ENCODE assay signal across 19 cellular contexts in genomic region chr20:53887973-53888372, GRCh38.
DNase-seq lines count a peak whose midpoint lies in the region; ATAC-seq and TF ChIP-seq lines count a peak whose summit lies in the region.
"Had no signal": no experiment of that assay in that cellular context is flagged by ENCODE, and none has a peak within 500 bp of the region (broad histone marks: within the 10 kb centered on the region; RNA-seq: fewer than 3 reads in every experiment).

No MANE protein-coding gene starts in this region.

- H3K9me3 ChIP-seq in HEK293 (ENCODE audit: control insufficient read depth, insufficient read depth, low read depth, low read length) = no peaks in the 10 kb centered on the region
- H3K9me3 ChIP-seq: HAP-1, Peyer's patch had no signal

- no peak overlapping the region for H3K4me3 Mint-ChIP-seq in activated naive CD4-positive, alpha-beta T cell treated with anti-CD3 and anti-CD28 coated beads for 36 hours
- no peak overlapping the region for H3K4me3 Mint-ChIP-seq in activated naive CD8-positive, alpha-beta T cell treated with anti-CD3 and anti-CD28 coated beads for 36 hours
- no peak overlapping the region for H3K4me3 Mint-ChIP-seq in stimulated activated naive B cell treated with anti-CD40 and anti-IgM and Interleukin-4, amounts not matched to agents 10 μg/mL and 1 μg/mL and 100 μg/mL, for 72 hours

- H3K27me3 Mint-ChIP-seq in activated naive CD4-positive, alpha-beta T cell treated with anti-CD3 and anti-CD28 coated beads for 36 hours (ENCODE audit: low read depth) = no peaks in the 10 kb centered on the region
- H3K27me3 Mint-ChIP-seq in activated naive CD8-positive, alpha-beta T cell treated with anti-CD3 and anti-CD28 coated beads for 36 hours = no peaks in the 10 kb centered on the region
- no peaks in the 10 kb centered on the region for H3K27me3 Mint-ChIP-seq in stimulated activated naive B cell treated with anti-CD40 and anti-IgM and Interleukin-4, amounts not matched to agents 10 μg/mL and 1 μg/mL and 100 μg/mL, for 72 hours

- H3K27ac Mint-ChIP-seq in activated naive CD4-positive, alpha-beta T cell treated with anti-CD3 and anti-CD28 coated beads for 36 hours = no peak overlapping the region
- peak overlapping the region; percentile 70 for H3K27ac Mint-ChIP-seq in activated naive CD8-positive, alpha-beta T cell treated with anti-CD3 and anti-CD28 coated beads for 36 hours
- H3K27ac Mint-ChIP-seq in stimulated activated naive B cell treated with anti-CD40 and anti-IgM and Interleukin-4, amounts not matched to agents 10 μg/mL and 1 μg/mL and 100 μg/mL, for 72 hours = peak overlapping the region; percentile 0

- H3K36me3 Mint-ChIP-seq in activated naive CD4-positive, alpha-beta T cell treated with anti-CD3 and anti-CD28 coated beads for 36 hours (ENCODE audit: low read depth) = no peaks in the 10 kb centered on the region
- peaks cover 3% of the 10 kb centered on the region for H3K36me3 Mint-ChIP-seq in activated naive CD8-positive, alpha-beta T cell treated with anti-CD3 and anti-CD28 coated beads for 36 hours
- no peaks in the 10 kb centered on the region for H3K36me3 Mint-ChIP-seq in stimulated activated naive B cell treated with anti-CD40 and anti-IgM and Interleukin-4, amounts not matched to agents 10 μg/mL and 1 μg/mL and 100 μg/mL, for 72 hours

- DNase-seq in activated naive CD4-positive, alpha-beta T cell treated with anti-CD3 and anti-CD28 coated beads for 36 hours = peak; percentile 3
- no peak for DNase-seq in activated naive CD4-positive, alpha-beta T cell (lab: John Stamatoyannopoulos, UW)
- no peak for DNase-seq in activated naive CD8-positive, alpha-beta T cell treated with anti-CD3 and anti-CD28 coated beads for 36 hours
- DNase-seq in stimulated activated naive B cell treated with anti-CD40 and anti-IgM and Interleukin-4, amounts not matched to agents 10 μg/mL and 1 μg/mL and 100 μg/mL, for 72 hours = no peak
- no peak for DNase-seq in central memory CD4-positive, alpha-beta T cell
- no peak for DNase-seq in iPS-NIHi7 (ENCODE audit: extremely low spot score)
- DNase-seq: DMS153; IMR-90; MM.1S; NCI-H2029 treated with DMSO at 0.1 percent for 48 hours; NCI-H446 treated with DMSO at 0.1 percent for 48 hours; NCI-H526; NK-92 treated with Interleukin-12 subunit alpha and Interleukin-12 subunit beta, amount 100 ng/mL, for 24 hours; Peyer's patch; SIG-M5 had no signal

- no peak for ATAC-seq in stimulated activated naive B cell treated with anti-CD40 and anti-IgM and Interleukin-4, amounts not matched to agents 10 μg/mL and 1 μg/mL and 100 μg/mL, for 72 hours (replicated peaks)

- H3K9me3 Mint-ChIP-seq in activated naive CD4-positive, alpha-beta T cell treated with anti-CD3 and anti-CD28 coated beads for 36 hours = no peaks in the 10 kb centered on the region
- peaks cover 9% of the 10 kb centered on the region for H3K9me3 Mint-ChIP-seq in activated naive CD8-positive, alpha-beta T cell treated with anti-CD3 and anti-CD28 coated beads for 36 hours
- no peaks in the 10 kb centered on the region for H3K9me3 Mint-ChIP-seq in stimulated activated naive B cell treated with anti-CD40 and anti-IgM and Interleukin-4, amounts not matched to agents 10 μg/mL and 1 μg/mL and 100 μg/mL, for 72 hours

- no peaks in the 10 kb centered on the region for H3K36me3 ChIP-seq in HEK293 (ENCODE audit: control insufficient read depth in 2 of 2, insufficient read depth in 1 of 2, low read length in 2 of 2)
- H3K36me3 ChIP-seq: HAP-1, Peyer's patch had no signal

- POLR2A ChIA-PET in HEK293 (lab: Yijun Ruan, JAX) = no interaction called here

- CTCF ChIA-PET in activated naive CD4-positive, alpha-beta T cell treated with anti-CD3 and anti-CD28 coated beads for 36 hours (lab: Charles Lee) = no interaction called here
- CTCF ChIA-PET in HEK293 (lab: Yijun Ruan, JAX) = no interaction called here

- peaks cover 62% of the 10 kb centered on the region for H3K4me1 Mint-ChIP-seq in activated naive CD4-positive, alpha-beta T cell treated with anti-CD3 and anti-CD28 coated beads for 36 hours (ENCODE audit: low read depth)
- H3K4me1 Mint-ChIP-seq in activated naive CD8-positive, alpha-beta T cell treated with anti-CD3 and anti-CD28 coated beads for 36 hours = peaks cover 75% of the 10 kb centered on the region
- H3K4me1 Mint-ChIP-seq in stimulated activated naive B cell treated with anti-CD40 and anti-IgM and Interleukin-4, amounts not matched to agents 10 μg/mL and 1 μg/mL and 100 μg/mL, for 72 hours = peaks cover 19 to 37% of the 10 kb centered on the region in 2 donors

- no peak for TF ChIP-seq CTCF in HEK293 (tag by site-specific recombination; IDR thresholded peaks at IDR 0.05)

- no peak overlapping the region for H3K27ac ChIP-seq in HEK293 (ENCODE audit: extremely low read depth, low read depth, low read length)
- H3K27ac ChIP-seq: KMS-11, Peyer's patch, SK-N-MC had no signal

- intact Hi-C loops in activated naive CD4-positive, alpha-beta T cell treated with anti-CD3 and anti-CD28 coated beads for 36 hours (cut with micrococcal nuclease) = no loop called here

- no peak overlapping the region for H3K4me3 ChIP-seq in HEK293 (ENCODE audit: low read depth, low read length)
- H3K4me3 ChIP-seq: HAP-1, Peyer's patch, SK-N-MC had no signal

- H3K4me1 ChIP-seq in HEK293 (ENCODE audit: control insufficient read depth, insufficient read depth, low read length) = peaks cover 3% of the 10 kb centered on the region
- H3K4me1 ChIP-seq: Peyer's patch had no signal

TF ChIP-seq in HEK293, 187 proteins besides CTCF, POLR2A, EP300 and RAD21:
- TF ChIP-seq ZNF701 (tag by site-specific recombination; IDR thresholded peaks at IDR 0.05) = no peak
- TF ChIP-seq ZNF146 (tag by site-specific recombination; IDR thresholded peaks at IDR 0.05) = 0 out of 2 replicates have a peak, but pooled peaks have one; percentile 22
- TF ChIP-seq ZNF221 (tag by site-specific recombination; IDR thresholded peaks at IDR 0.05; ENCODE audit: borderline replicate concordance) = no peak
- TF ChIP-seq ZEB2 (tag by site-specific recombination; IDR thresholded peaks at IDR 0.05) = no peak
- no peak for TF ChIP-seq ZNF174 (tag by site-specific recombination; IDR thresholded peaks at IDR 0.05)
- TF ChIP-seq ATF2 (tag by site-specific recombination; IDR thresholded peaks at IDR 0.05; ENCODE audit: low read depth) = no peak
- TF ChIP-seq, protein P1, sequence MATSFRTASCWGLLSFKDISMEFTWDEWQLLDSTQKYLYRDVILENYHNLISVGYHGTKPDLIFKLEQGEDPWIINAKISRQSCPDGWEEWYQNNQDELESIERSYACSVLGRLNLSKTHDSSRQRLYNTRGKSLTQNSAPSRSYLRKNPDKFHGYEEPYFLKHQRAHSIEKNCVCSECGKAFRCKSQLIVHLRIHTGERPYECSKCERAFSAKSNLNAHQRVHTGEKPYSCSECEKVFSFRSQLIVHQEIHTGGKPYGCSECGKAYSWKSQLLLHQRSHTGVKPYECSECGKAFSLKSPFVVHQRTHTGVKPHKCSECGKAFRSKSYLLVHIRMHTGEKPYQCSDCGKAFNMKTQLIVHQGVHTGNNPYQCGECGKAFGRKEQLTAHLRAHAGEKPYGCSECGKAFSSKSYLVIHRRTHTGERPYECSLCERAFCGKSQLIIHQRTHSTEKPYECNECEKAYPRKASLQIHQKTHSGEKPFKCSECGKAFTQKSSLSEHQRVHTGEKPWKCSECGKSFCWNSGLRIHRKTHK (tag by site-specific recombination; IDR thresholded peaks at IDR 0.05) = no peak
- no peak for TF ChIP-seq ZNF48 (tag by site-specific recombination; IDR thresholded peaks at IDR 0.05)
